ENCODE assay signal across 11 cellular contexts in the genomic region with DNA sequence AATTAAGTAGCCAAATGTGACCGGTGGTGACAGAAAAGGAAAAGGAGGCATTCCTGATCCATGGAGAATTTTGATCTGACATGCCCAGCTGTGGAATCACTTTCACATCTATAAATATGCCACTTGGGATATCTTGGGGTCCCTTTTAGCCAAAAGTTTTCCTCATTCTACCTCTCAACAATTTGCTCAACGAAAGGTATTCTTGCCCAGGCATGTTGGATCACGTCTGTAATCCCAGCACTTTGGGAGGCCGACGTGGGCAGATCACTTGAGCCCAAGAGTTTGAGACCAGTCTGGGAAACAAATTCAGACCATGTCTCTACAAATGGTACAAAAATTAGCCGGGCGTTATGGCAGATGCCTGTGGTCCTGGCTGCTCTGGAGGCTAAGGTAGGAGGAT. TPM values are rescaled to one million over a fixed set of nuclear protein-coding genes. Genes with fewer than 3 reads are reported as not detected.
A peak's percentile ranks its signal among the peaks of the same experiment; 100 is the strongest.
DNase-seq lines count a peak whose midpoint lies in the region; ATAC-seq and TF ChIP-seq lines count a peak whose summit lies in the region.
"Had no signal": no experiment of that assay in that cellular context is flagged by ENCODE, and none has a peak within 500 bp of the region (broad histone marks: within the 10 kb centered on the region; RNA-seq: fewer than 3 reads in every experiment).

No MANE protein-coding gene starts in this region.

- H3K27me3 Mint-ChIP-seq in CD8-positive, alpha-beta T cell (ENCODE audit: low read depth) = no peaks in the 10 kb centered on the region

- H3K9me3 Mint-ChIP-seq in CD8-positive, alpha-beta T cell = no peaks in the 10 kb centered on the region

- H3K36me3 ChIP-seq in CD8-positive, alpha-beta T cell (ENCODE audit: insufficient read depth, low read length) = no peaks in the 10 kb centered on the region
- H3K36me3 ChIP-seq in Karpas-422 (ENCODE audit: insufficient read depth, low read length) = no peaks in the 10 kb centered on the region
- H3K36me3 ChIP-seq in effector memory CD4-positive, alpha-beta T cell (ENCODE audit: control insufficient read depth, insufficient read depth, low read length) = peaks cover 12% of the 10 kb centered on the region
- peaks cover 94% of the 10 kb centered on the region for H3K36me3 ChIP-seq in neutrophil
- H3K36me3 ChIP-seq: cardiac muscle cell had no signal

- H3K27me3 ChIP-seq in CD8-positive, alpha-beta T cell (ENCODE audit: insufficient read depth, low read length) = no peaks in the 10 kb centered on the region
- H3K27me3 ChIP-seq in Karpas-422 (ENCODE audit: low read length) (no peaks in the 10 kb centered on the region), neutrophil (no peaks in the 10 kb centered on the region)
- no peaks in the 10 kb centered on the region for H3K27me3 ChIP-seq in effector memory CD4-positive, alpha-beta T cell (replicated peaks; ENCODE audit: control insufficient read depth, insufficient read depth, low read length, poor library complexity, severe bottlenecking)
- H3K27me3 ChIP-seq: cardiac muscle cell had no signal

- peaks cover 52% of the 10 kb centered on the region for H3K36me3 Mint-ChIP-seq in CD8-positive, alpha-beta T cell

- POLR2A ChIA-PET in CD8-positive, alpha-beta T cell (lab: Charles Lee) = interaction anchor here (0.6 to 2.2 kb wide), 4 partner anchors 14 to 46 kb away, joined by 3 to 7 read pairs (median 4); partner anchors contain the start of gene LITAF

- no peak overlapping the region for H2AFZ ChIP-seq in Karpas-422 (ENCODE audit: low read length)

- peaks cover 71% of the 10 kb centered on the region for H3K4me1 ChIP-seq in CD8-positive, alpha-beta T cell (ENCODE audit: insufficient read depth, low read length)
- H3K4me1 ChIP-seq in Karpas-422 (ENCODE audit: low read length) = no peaks in the 10 kb centered on the region
- peaks cover 53% of the 10 kb centered on the region for H3K4me1 ChIP-seq in effector memory CD4-positive, alpha-beta T cell (ENCODE audit: control insufficient read depth, insufficient read depth, low read length, poor library complexity, severe bottlenecking)
- peaks cover 52 to 84% of the 10 kb centered on the region in 2 experiments for H3K4me1 ChIP-seq in neutrophil (ENCODE audit: control insufficient read depth in 1 of 2, insufficient read depth in 1 of 2, low read depth in 1 of 2, low read length in 1 of 2)

- intact Hi-C loops in CD8-positive, alpha-beta T cell (cut with DNase I, micrococcal nuclease) = no loop called here

- no peak overlapping the region for H3K4me2 ChIP-seq in Karpas-422 (ENCODE audit: low read depth, low read length, poor library complexity, severe bottlenecking)

- H3K79me2 ChIP-seq in Karpas-422 (ENCODE audit: low read length) = no peaks in the 10 kb centered on the region

- H3K9me2 ChIP-seq in Karpas-422 (replicated peaks; ENCODE audit: insufficient read depth, low read length) = no peaks in the 10 kb centered on the region

- no peak for TF ChIP-seq CTCF in CD8-positive, alpha-beta T cell (IDR thresholded peaks at IDR 0.05)
- TF ChIP-seq CTCF in neutrophil (IDR thresholded peaks at IDR 0.05) = no peak

- no peaks in the 10 kb centered on the region for H4K20me1 ChIP-seq in Karpas-422 (ENCODE audit: insufficient read depth, low read depth, low read length)

- CTCF ChIA-PET in CD8-positive, alpha-beta T cell (lab: Charles Lee) = interaction anchor here (1.9 to 5.6 kb wide), 2 partner anchors 30 to 79 kb away, joined by 6 to 25 read pairs; no protein-coding TSS in a partner anchor

- no peaks in the 10 kb centered on the region for H3K9me3 ChIP-seq in CD8-positive, alpha-beta T cell (ENCODE audit: low read length)
- H3K9me3 ChIP-seq in Karpas-422 (ENCODE audit: low read length) (no peaks in the 10 kb centered on the region), neutrophil (no peaks in the 10 kb centered on the region)
- no peaks in the 10 kb centered on the region for H3K9me3 ChIP-seq in effector memory CD4-positive, alpha-beta T cell (ENCODE audit: control insufficient read depth, low read length)

- no peak overlapping the region for H3K9ac ChIP-seq in Karpas-422 (ENCODE audit: low read length)

- H3K27ac ChIP-seq in CD8-positive, alpha-beta T cell (ENCODE audit: low read depth, low read length) = peak overlapping the region; percentile 90
- H3K27ac ChIP-seq in Karpas-422 (ENCODE audit: low read length) (no peak overlapping the region), neutrophil (peak overlapping the region; percentile 60)
- peak overlapping the region; percentile 87 for H3K27ac ChIP-seq in effector memory CD4-positive, alpha-beta T cell (ENCODE audit: insufficient read depth, low read length, poor library complexity, severe bottlenecking)
- H3K27ac ChIP-seq: cardiac muscle cell had no signal

- peaks cover 83% of the 10 kb centered on the region for H3K4me1 Mint-ChIP-seq in CD8-positive, alpha-beta T cell (ENCODE audit: low read depth)

- H3K4me3 ChIP-seq in CD8-positive, alpha-beta T cell (ENCODE audit: low read depth, low read length) = no peak overlapping the region
- no peak overlapping the region for H3K4me3 ChIP-seq in Karpas-422 (ENCODE audit: low read length)
- no peak overlapping the region for H3K4me3 ChIP-seq in effector memory CD4-positive, alpha-beta T cell (ENCODE audit: insufficient read depth, low read depth, low read length, poor library complexity, severe bottlenecking)
- H3K4me3 ChIP-seq in neutrophil (ENCODE audit: low read depth in 1 of 2, low read length in 1 of 2) = no peak overlapping the region
- H3K4me3 ChIP-seq: cardiac muscle cell had no signal

- ATAC-seq in CD8-positive, alpha-beta T cell = no peak
- no peak for ATAC-seq in HG03439 (IDR thresholded peaks at IDR 0.05; ENCODE audit: unreplicated experiment)
- ATAC-seq: right cardiac atrium had no signal

- no peak for DNase-seq in CD8-positive, alpha-beta T cell
- DNase-seq in Karpas-422 (peak; percentile 11), NCI-H345 treated with DMSO at 0.1 percent for 48 hours (lab: John Stamatoyannopoulos, UW; ENCODE audit: unreplicated experiment) (no peak), NCI-H345 (lab: John Stamatoyannopoulos, UW) (no peak)
- DNase-seq in effector memory CD4-positive, alpha-beta T cell = no peak
- DNase-seq: DMS53, NCI-H2227 treated with DMSO at 0.1 percent for 48 hours, right cardiac atrium had no signal

- peak overlapping the region; percentile 99 for H3K27ac Mint-ChIP-seq in CD8-positive, alpha-beta T cell

- peak overlapping the region; percentile 50 for H3K4me3 Mint-ChIP-seq in CD8-positive, alpha-beta T cell

RNA-seq across cellular contexts. Expression of gene LITAF, which starts 24.3 kb away (rescaled TPM):
- total RNA-seq in CD8-positive, alpha-beta T cell = 100 to 1,000 TPM; 543 TPM
- 2.6 TPM in 1 of 2 replicates, not detected in the other for total RNA-seq in Karpas-422 (2014; rRNA removed; shearing (Covaris generic); ENCODE audit: low replicate concordance)

Comparison
In these comparisons a context has a peak if more than half of its experiments do, and no peak if none do; other contexts are left out.
1. RNA of gene LITAF, which starts 24.3 kb away (total RNA-seq): 543 TPM in CD8-positive, alpha-beta T cell; 2.6 TPM in Karpas-422; every median in the first group is over 100 times any median in the second.